In the genomic region with DNA sequence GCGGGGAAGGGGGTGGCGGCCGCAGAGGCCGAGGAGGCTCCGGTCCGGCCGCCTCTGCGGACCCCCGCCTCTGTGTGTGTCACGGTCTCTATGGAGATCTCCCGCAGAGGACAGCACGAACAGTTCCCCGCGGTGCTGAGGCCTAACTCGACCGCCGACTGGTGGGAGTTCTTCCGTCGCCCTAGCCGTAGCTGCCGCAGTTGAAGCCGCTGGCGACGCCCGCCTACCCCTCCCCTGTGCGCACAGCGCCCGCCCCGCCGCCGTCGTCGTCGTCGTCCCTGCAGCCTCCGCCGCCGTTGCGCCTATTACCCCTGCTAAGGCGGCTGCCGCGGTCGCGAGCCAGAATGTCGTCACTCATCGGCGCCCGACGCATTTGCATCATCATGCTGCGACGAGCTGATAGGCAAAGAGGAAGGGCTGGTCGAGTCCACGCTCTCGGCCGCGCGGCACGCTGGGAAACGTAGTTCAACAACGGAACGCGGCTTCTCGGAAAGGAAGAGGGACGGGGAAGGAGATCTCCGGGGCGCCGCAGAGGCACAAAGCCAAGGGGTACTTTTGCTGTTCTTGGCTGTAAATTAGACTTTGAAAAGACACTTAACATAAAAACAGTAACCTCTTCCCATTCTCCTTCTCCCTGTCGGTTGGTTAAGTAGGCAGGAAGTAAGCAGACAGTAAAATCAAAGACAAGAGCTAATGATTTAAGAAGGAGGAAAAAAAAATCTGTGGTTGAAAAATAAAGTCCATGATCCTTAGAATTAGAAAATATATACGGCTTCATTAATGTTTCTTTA, we compare ENCODE assay signal across 8 cellular contexts. TPM values are rescaled to one million over a fixed set of nuclear protein-coding genes. Genes with fewer than 3 reads are reported as not detected.
A peak's percentile ranks its signal among the peaks of the same experiment; 100 is the strongest.
DNase-seq lines count a peak whose midpoint lies in the region; ATAC-seq, FAIRE-seq and TF ChIP-seq lines count a peak whose summit lies in the region.

A gene (minus strand): TSS at position 346 of the 791 bp plus-strand sequence. CDS start 538 bp downstream, outside the sequence.

- H3K9me3 ChIP-seq in right atrium auricular region = no peaks in the 10 kb centered on the region
- no peaks in the 10 kb centered on the region for H3K9me3 ChIP-seq in psoas muscle

- H3K27ac ChIP-seq in right atrium auricular region (peak within 1 kb of the TSS; percentile 98 to 100), psoas muscle (peak within 1 kb of the TSS; percentile 100)

- H3K36me3 ChIP-seq in right atrium auricular region = no peaks in the 10 kb centered on the region
- H3K36me3 ChIP-seq in psoas muscle (ENCODE audit: insufficient read depth in 1 of 2, low read depth in 1 of 2) = no peaks in the 10 kb centered on the region

- intact Hi-C loops in T-helper 2 cell treated with Interferon-gamma antibody and Interleukin-4, amounts not matched to agents 100 ng/mL and 5 ng/mL, for 36 hours (cut with micrococcal nuclease) = loop anchor here (1.0 to 10.0 kb wide), 4 partner anchors 106 to 1222 kb away; a partner anchor contains a TSS
- intact Hi-C loops in psoas muscle (cut with DNase I) = loop anchor here (2.0 to 5.0 kb wide), 2 partner anchors 106 to 281 kb away; a partner anchor contains a TSS

- ATAC-seq in GM18499 (IDR thresholded peaks at IDR 0.05; ENCODE audit: insufficient read depth, unreplicated experiment) (peak; percentile 41), HG02943 (IDR thresholded peaks at IDR 0.05; ENCODE audit: low read depth, unreplicated experiment) (peak; percentile 54), psoas muscle (peak; percentile 81 to 86 (median 84))

- 0 to 1% (median 0%) methylated on average over 46 to 69 of the region's 69 CpGs for WGBS in psoas muscle, 3 donors

- H3K27me3 ChIP-seq in right atrium auricular region = no peaks in the 10 kb centered on the region
- no peaks in the 10 kb centered on the region for H3K27me3 ChIP-seq in psoas muscle (ENCODE audit: insufficient read depth in 3 of 3, low read length in 2 of 3)

- DNase-seq in NCI-H187 treated with DMSO at 0.1 percent for 48 hours (lab: John Stamatoyannopoulos, UW) (peak; percentile 90), anterior cingulate cortex (lab: John Stamatoyannopoulos, UW) (peak; percentile 89 to 100 (median 98)), right atrium auricular region (ENCODE audit: low spot score) (peak; percentile 99), psoas muscle (peak; percentile 98 to 99), urothelium cell line (ENCODE audit: low spot score) (peak; percentile 95)

- H3K4me3 ChIP-seq in right atrium auricular region (peak within 1 kb of the TSS; percentile 82), psoas muscle (peak within 1 kb of the TSS; percentile 99)

- FAIRE-seq in urothelium cell line (lab: Jason Lieb, UNC) = peak; percentile 97

- TF ChIP-seq CTCF in right atrium auricular region (IDR thresholded peaks at IDR 0.05) (no peak), psoas muscle (IDR thresholded peaks at IDR 0.05) (no peak)

- H3K4me1 ChIP-seq in right atrium auricular region = peaks cover 0 to 33% of the 10 kb centered on the region in 2 donors
- H3K4me1 ChIP-seq in psoas muscle = peaks cover 33% of the 10 kb centered on the region

RNA-seq across cellular contexts. Expression of the gene that starts here (rescaled TPM):
- 93.9 and 94.3 TPM in 2 replicates for total RNA-seq in T-helper 2 cell treated with Interferon-gamma antibody and Interleukin-4, amounts not matched to agents 100 ng/mL and 5 ng/mL, for 36 hours
- total RNA-seq in right atrium auricular region (10 to 100 TPM; 23.1 to 28.5 TPM), psoas muscle (10 to 100 TPM; 27.6 to 62.1 (median 39.1) TPM)
- polyA plus RNA-seq in psoas muscle = 10 to 100 TPM; 12.4 to 32.7 (median 12.7) TPM

Comparison
In these comparisons a context has a peak if more than half of its experiments do, and no peak if none do; other contexts are left out.
1. Peak in every context shown above with its lines: DNase-seq, ATAC-seq, H3K4me3 ChIP-seq and H3K27ac ChIP-seq.